26 cellular contexts compared by ENCODE assay signal in genomic region chr6:42138190-42138589, GRCh38. TPM values are rescaled to one million over a fixed set of nuclear protein-coding genes. Genes with fewer than 3 reads are reported as not detected.
DNase-seq lines count a peak whose midpoint lies in the region; ATAC-seq and TF ChIP-seq lines count a peak whose summit lies in the region.
"Had no signal": no experiment of that assay in that cellular context is flagged by ENCODE, and none has a peak within 500 bp of the region (broad histone marks: within the 10 kb centered on the region; RNA-seq: fewer than 3 reads in every experiment).

No MANE protein-coding gene starts in this region.

- TF ChIP-seq CTCF in WTC11 (IDR thresholded peaks at IDR 0.05) = no peak
- no peak for TF ChIP-seq CTCF in transverse colon (IDR thresholded peaks at IDR 0.05)

- CTCF ChIA-PET in WTC11 (lab: Charles Lee) = interaction anchor here (0.7 to 6.4 kb wide), 6 partner anchors 26 to 217 kb away, joined by 3 to 46 read pairs (median 10); partner anchors contain the start of genes BYSL and MED20

- H3K4me1 ChIP-seq in HUES6 (ENCODE audit: control insufficient read depth, insufficient read depth, low read length) = peaks cover 74% of the 10 kb centered on the region
- peaks cover 62% of the 10 kb centered on the region for H3K4me1 ChIP-seq in mesodermal cell (ENCODE audit: control insufficient read depth, insufficient read depth, low read length, poor library complexity, severe bottlenecking)
- H3K4me1 ChIP-seq in transverse colon = peaks cover 12 to 65% (median 41%) of the 10 kb centered on the region in 4 donors

- POLR2A ChIA-PET in WTC11 (lab: Charles Lee) = interaction anchor here (0.9 kb wide), 1 partner anchor 33 kb away, joined by 5 read pairs; no protein-coding TSS in a partner anchor

- H3K4me3 ChIP-seq in HUES6 (ENCODE audit: low read depth, low read length) (no peak overlapping the region), mesodermal cell (ENCODE audit: extremely low read depth, insufficient read depth, low read length, poor library complexity, severe bottlenecking) (no peak overlapping the region), transverse colon (no peak overlapping the region)
- H3K4me3 ChIP-seq: spleen, thyroid gland had no signal

- DNase-seq in WTC11 (ENCODE audit: low spot score) (no peak), transverse colon (no peak)
- no peak for DNase-seq in activated CD4-positive, CD25-positive, alpha-beta regulatory T cell treated with anti-CD3 and anti-CD28 coated beads, Interleukin-2, amount 50 U/mL, for 72 hours
- DNase-seq in activated CD4-positive, alpha-beta T cell treated with anti-CD3 and anti-CD28 coated beads, Interleukin-2, amount 50 U/mL, for 4 hours = no peak
- DNase-seq: activated CD4-positive, alpha-beta T cell treated with anti-CD3 and anti-CD28 coated beads for 36 hours; AML-193; aorta; DMS79; hippocampal formation; left ventricle myocardium superior; MM.1S; NCI-H2171; NCI-H524; SIG-M5; spleen; stimulated activated CD4-positive, alpha-beta T cell treated with anti-CD3 and anti-CD28 coated beads, Interleukin-4, amount 100 ng/mL, for 1 hour; stimulated activated naive CD4-positive, alpha-beta T cell treated with Interleukin-2 at 50 U/mL for 16 hours; T-cell; thyroid gland had no signal

- intact Hi-C loops in transverse colon (cut with DNase I; ENCODE audit: low total_unique reads) = no loop called here

- H3K9ac ChIP-seq in HUES6 (ENCODE audit: low read length) = peak overlapping the region; percentile 40

- H3K9me3 ChIP-seq in HUES6 (ENCODE audit: control insufficient read depth, insufficient read depth, low read depth, low read length) (no peaks in the 10 kb centered on the region), mesodermal cell (ENCODE audit: control insufficient read depth, low read length) (no peaks in the 10 kb centered on the region), transverse colon (no peaks in the 10 kb centered on the region)
- H3K9me3 ChIP-seq: spleen, thyroid gland had no signal

- no peaks in the 10 kb centered on the region for H3K9me3 Mint-ChIP-seq in WTC11
- H3K9me3 Mint-ChIP-seq: activated naive CD4-positive, alpha-beta T cell treated with anti-CD3 and anti-CD28 coated beads, Interleukin-2, amount 50 U/mL, for 24 hours; central memory CD8-positive, alpha-beta T cell; T-cell had no signal

- no peak for TF ChIP-seq EP300 in transverse colon (IDR thresholded peaks at IDR 0.05; ENCODE audit: low read depth)

- H3K4me3 Mint-ChIP-seq in WTC11 = peak overlapping the region; percentile 33; the same call in 1 of the 2 replicates
- H3K4me3 Mint-ChIP-seq: activated CD4-positive, alpha-beta T cell treated with anti-CD3 and anti-CD28 coated beads for 36 hours; activated naive CD4-positive, alpha-beta T cell treated with anti-CD3 and anti-CD28 coated beads, Interleukin-2, amount 50 U/mL, for 24 hours; central memory CD8-positive, alpha-beta T cell; T-cell had no signal

- H3K27me3 Mint-ChIP-seq in WTC11 (ENCODE audit: low read depth) = no peaks in the 10 kb centered on the region; the same call in 1 of the 2 replicates

- peaks cover 76% of the 10 kb centered on the region for H3K4me1 Mint-ChIP-seq in WTC11

- peaks cover 13% of the 10 kb centered on the region for H3K36me3 Mint-ChIP-seq in WTC11
- H3K36me3 Mint-ChIP-seq: activated naive CD4-positive, alpha-beta T cell treated with anti-CD3 and anti-CD28 coated beads, Interleukin-2, amount 50 U/mL, for 24 hours; T-cell had no signal

- no peak for TF ChIP-seq POLR2A in transverse colon (IDR thresholded peaks at IDR 0.05)

- peak overlapping the region; percentile 98 for H3K27ac Mint-ChIP-seq in WTC11
- H3K27ac Mint-ChIP-seq: activated CD4-positive, alpha-beta T cell treated with anti-CD3 and anti-CD28 coated beads for 36 hours; activated naive CD4-positive, alpha-beta T cell treated with anti-CD3 and anti-CD28 coated beads, Interleukin-2, amount 50 U/mL, for 24 hours; T-cell had no signal

- H3K36me3 ChIP-seq in HUES6 (ENCODE audit: control insufficient read depth, insufficient read depth, low read length) (peaks cover 14% of the 10 kb centered on the region), mesodermal cell (ENCODE audit: control insufficient read depth, insufficient read depth, low read length) (no peaks in the 10 kb centered on the region), transverse colon (peaks cover 0 to 2% (median 0%) of the 10 kb centered on the region in 4 donors)
- H3K36me3 ChIP-seq: spleen, thyroid gland had no signal

- ATAC-seq in WTC11 (no peak), GM18867 (IDR thresholded peaks at IDR 0.05; ENCODE audit: unreplicated experiment) (no peak)
- ATAC-seq: activated CD4-positive, alpha-beta T cell treated with anti-CD3 and anti-CD28 coated beads for 36 hours; left ventricle myocardium superior; T-cell had no signal

- H3K27ac ChIP-seq in HUES6 (ENCODE audit: low read depth, low read length) (no peak overlapping the region), mesodermal cell (ENCODE audit: low read depth, low read length, severe bottlenecking) (peak overlapping the region; percentile 10), transverse colon (peak overlapping the region; percentile 83 to 92 (median 88))
- H3K27ac ChIP-seq: HL-60, spleen had no signal

- in situ Hi-C loops in transverse colon (cut with MboI; ENCODE audit: low pct_ligation_motif_present in 1 of 4, low pct_unique_long_range_greater_than_20kb in 1 of 4, low sequenced_read_pairs in 3 of 4) = no loop called here

- 90 to 96% methylated on average over 4 to 6 of the region's 6 CpGs for WGBS in mesodermal cell (ENCODE audit: insufficient coverage in 2 of 2), 2 experiments
- 94 to 100% methylated on average over 2 to 6 of the region's 6 CpGs for WGBS in transverse colon (ENCODE audit: low coverage in 1 of 2), 2 donors

- H3K27me3 ChIP-seq in HUES6 (ENCODE audit: control insufficient read depth, insufficient read depth, low read length) (no peaks in the 10 kb centered on the region; the same call in 1 of the 2 replicates), transverse colon (peaks cover 15% of the 10 kb centered on the region)
- H3K27me3 ChIP-seq: thyroid gland had no signal

TF ChIP-seq in WTC11, 78 proteins besides CTCF, POLR2A, EP300 and RAD21:
- TF ChIP-seq ZNF121 (CRISPR knock-in tag; IDR thresholded peaks at IDR 0.05) (peak; percentile 84; the same call in 1 of the 2 replicates), FOXJ3 (CRISPR knock-in tag; IDR thresholded peaks at IDR 0.05; ENCODE audit: borderline replicate concordance) (no peak)

RNA-seq across cellular contexts. Expression of gene C6orf132, which starts 4.2 kb away (rescaled TPM):
- total RNA-seq in WTC11 (2021) = 38.1 to 52.6 TPM (median 38.2 TPM) in 3 replicates
- 0.66 TPM for polyA plus RNA-seq in mesodermal cell (2013, experiment 1 of 2)
- 1.0 TPM for polyA plus RNA-seq in mesodermal cell (2013, experiment 2 of 2)
- total RNA-seq in transverse colon = 10 to 100 TPM; 26.1 to 96.9 (median 43.2) TPM

RNA-seq across cellular contexts. Expression of gene GUCA1A, which starts 35.0 kb away (rescaled TPM):
- 10.9 to 12.9 TPM (median 12.5 TPM) in 3 replicates for total RNA-seq in WTC11 (2021)
- 1.4 TPM for polyA plus RNA-seq in mesodermal cell (2013, experiment 1 of 2)
- polyA plus RNA-seq in mesodermal cell (2013, experiment 2 of 2) = 0.91 TPM
- not detected for total RNA-seq in transverse colon
- total RNA-seq: activated CD4-positive, alpha-beta T cell treated with anti-CD3 and anti-CD28 coated beads for 36 hours; aorta; left ventricle myocardium superior; mucosa of gallbladder; spleen; T-cell; thyroid gland had no signal
- polyA plus RNA-seq: aorta had no signal

RNA-seq across cellular contexts. Expression of gene GUCA1B, which starts 56.6 kb away (rescaled TPM):
- total RNA-seq in WTC11 (2021) = 2.0 to 3.7 TPM (median 2.7 TPM) in 3 replicates
- 0.70 TPM for polyA plus RNA-seq in mesodermal cell (2013, experiment 1 of 2)
- 0.46 TPM for polyA plus RNA-seq in mesodermal cell (2013, experiment 2 of 2)
- 1 to 10 TPM in 2 of 4 donors, under 1 TPM in 1, not detected in 1; 0.55 to 9.7 (median 1.1) TPM for total RNA-seq in transverse colon

Comparison
In these comparisons a context has a peak if more than half of its experiments do, and no peak if none do; other contexts are left out.
1. RNA of gene GUCA1A, which starts 35.0 kb away (total RNA-seq): 10.9 to 12.9 TPM in WTC11; not detected in transverse colon; every median in the first group is over 10 times any median in the second.